24 cellular contexts compared by ENCODE assay signal in genomic region chr9:95644377-95644776, GRCh38.
A peak's percentile ranks its signal among the peaks of the same experiment; 100 is the strongest.
DNase-seq lines count a peak whose midpoint lies in the region; ATAC-seq and TF ChIP-seq lines count a peak whose summit lies in the region.
"Had no signal": no experiment of that assay in that cellular context is flagged by ENCODE, and none has a peak within 500 bp of the region (broad histone marks: within the 10 kb centered on the region; RNA-seq: fewer than 3 reads in every experiment).

No MANE protein-coding gene starts in this region.

- peaks cover 0 to 6% of the 10 kb centered on the region in 2 donors for H3K9me3 ChIP-seq in right atrium auricular region
- H3K9me3 ChIP-seq: SJSA1 had no signal

- TF ChIP-seq CTCF in right atrium auricular region (IDR thresholded peaks at IDR 0.05) (no peak), GM10266 (IDR thresholded peaks at IDR 0.05; ENCODE audit: control insufficient read depth, insufficient read depth, low read depth, missing control alignments) (no peak)

- no peak for DNase-seq in Right ventricle myocardium superior
- DNase-seq in right atrium auricular region (ENCODE audit: low spot score) = no peak
- peak; percentile 49 for DNase-seq in astrocyte of the hippocampus (ENCODE audit: low read depth, low spot score)
- DNase-seq in left cardiac atrium = no peak
- no peak for DNase-seq in GM10266 (ENCODE audit: extremely low spot score)
- DNase-seq in iPS-NIHi11 (ENCODE audit: low spot score) = no peak
- no peak for DNase-seq in substantia nigra (lab: John Stamatoyannopoulos, UW)
- DNase-seq in 8988T = no peak
- DNase-seq: activated CD4-positive, alpha-beta T cell treated with anti-CD3 and anti-CD28 coated beads for 4 hours; activated CD8-positive, alpha-beta memory T cell treated with anti-CD3 and anti-CD28 coated beads, Interleukin-2, amount 10 ng/mL, durations not matched to agents 7 days and 5 days; activated naive CD4-positive, alpha-beta T cell treated with anti-CD3 and anti-CD28 coated beads, Interleukin-2, amount 50 U/mL, for 16 hours; effector CD4-positive, alpha-beta T cell; erythroblast; mesendoderm; MM.1S; naive B cell; NCI-H146; NCI-H446 treated with DMSO at 0.1 percent for 48 hours; NK-92 treated with Interleukin-12 subunit alpha and Interleukin-12 subunit beta, amount 100 ng/mL, for 24 hours; occipital lobe; retina had no signal

- H3K36me3 ChIP-seq in right atrium auricular region = no peaks in the 10 kb centered on the region
- H3K36me3 ChIP-seq: SJSA1 had no signal

- ATAC-seq in Right ventricle myocardium superior (ENCODE audit: poor library complexity) = peak; percentile 95
- peak; percentile 73 to 74 for ATAC-seq in left cardiac atrium
- ATAC-seq: activated CD8-positive, alpha-beta memory T cell treated with anti-CD3 and anti-CD28 coated beads, Interleukin-2, amount 10 ng/mL, durations not matched to agents 7 days and 5 days; Panc1 had no signal

- no peak overlapping the region for H3K4me3 ChIP-seq in right atrium auricular region
- H3K4me3 ChIP-seq: SJSA1 had no signal

- intact Hi-C loops in Right ventricle myocardium superior (cut with DNase I) (no loop called here), left cardiac atrium (cut with DNase I) (loop anchor here in 1 of 2 donors (10.0 kb wide), 1 partner anchor 130 kb away; the partner anchor contains the start of gene PTCH1)

- H3K27me3 ChIP-seq in right atrium auricular region = no peaks in the 10 kb centered on the region
- H3K27me3 ChIP-seq: SJSA1 had no signal

- H3K27ac ChIP-seq in right atrium auricular region = no peak overlapping the region
- no peak overlapping the region for H3K27ac ChIP-seq in substantia nigra (ENCODE audit: low read depth, low read length, poor library complexity, severe bottlenecking)
- H3K27ac ChIP-seq: C4-2B, SJSA1 had no signal

- H3K4me1 ChIP-seq in right atrium auricular region = peaks cover 0 to 10% of the 10 kb centered on the region in 2 donors
